In the genomic region with DNA sequence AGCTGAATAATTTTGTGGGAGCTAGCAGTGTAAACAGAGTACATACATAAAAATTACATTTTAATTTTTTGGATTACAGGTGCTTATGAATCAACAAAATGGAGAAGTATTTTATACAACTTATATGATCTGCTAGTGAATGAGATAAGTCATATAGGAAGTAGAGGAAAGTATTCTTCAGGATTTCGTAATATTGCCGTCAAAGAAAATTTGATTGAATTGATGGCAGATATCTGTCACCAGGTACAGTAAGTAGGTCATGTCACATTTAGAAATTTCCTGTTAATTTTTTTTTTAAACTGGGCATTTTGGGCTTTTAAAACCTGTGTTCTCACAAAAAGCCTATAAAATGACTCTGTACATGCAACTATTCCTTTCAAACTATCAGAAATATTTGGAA, we compare ENCODE assay signal across 19 cellular contexts.
"Had no signal": no experiment of that assay in that cellular context is flagged by ENCODE, and none has a peak within 500 bp of the region (broad histone marks: within the 10 kb centered on the region; RNA-seq: fewer than 3 reads in every experiment).

No MANE protein-coding gene starts in this region.

- ATAC-seq: activated CD8-positive, alpha-beta memory T cell treated with anti-CD3 and anti-CD28 coated beads, Interleukin-2, amount 10 ng/mL, durations not matched to agents 7 days and 5 days; left ventricle myocardium superior; pancreas; sciatic nerve had no signal

- H3K4me3 ChIP-seq: coronary artery, esophagus squamous epithelium, pancreas, smooth muscle cell, stomach, vagina had no signal

- H3K4me3 Mint-ChIP-seq: activated CD8-positive, alpha-beta memory T cell treated with anti-CD3 and anti-CD28 coated beads, Interleukin-2, amount 10 ng/mL, durations not matched to agents 7 days and 5 days had no signal

- H3K27me3 ChIP-seq: brain microvascular endothelial cell, esophagus squamous epithelium, pancreas, stomach, vagina had no signal

- H3K27ac ChIP-seq: brain microvascular endothelial cell, coronary artery, esophagus squamous epithelium, pancreas, stomach, vagina, VCaP had no signal

- H3K4me2 ChIP-seq: smooth muscle cell had no signal

- DNase-seq: activated CD4-positive, alpha-beta T cell treated with anti-CD3 and anti-CD28 coated beads for 1 hour; activated CD4-positive, alpha-beta T cell treated with anti-CD3 and anti-CD28 coated beads, Interleukin-2, amount 50 U/mL, for 4 hours; activated CD8-positive, alpha-beta memory T cell treated with anti-CD3 and anti-CD28 coated beads, Interleukin-2, amount 10 ng/mL, durations not matched to agents 7 days and 5 days; activated gamma-delta T cell; activated T-cell treated with anti-CD3 and anti-CD28 coated beads, Interleukin-2, amount 50 U/mL, for 1 hour; aorta; brain microvascular endothelial cell; central memory CD4-positive, alpha-beta T cell; esophagus squamous epithelium; left ventricle myocardium superior; pancreas; stimulated activated CD4-positive, alpha-beta T cell treated with anti-CD3 and anti-CD28 coated beads, Interleukin-4, amount 100 ng/mL, for 1 hour; stomach; trophoblast cell had no signal

- H3K4me1 ChIP-seq: esophagus squamous epithelium, pancreas, stomach, vagina had no signal

- FAIRE-seq: pancreas had no signal

- H3K27me3 Mint-ChIP-seq: activated CD8-positive, alpha-beta memory T cell treated with anti-CD3 and anti-CD28 coated beads, Interleukin-2, amount 10 ng/mL, durations not matched to agents 7 days and 5 days had no signal

- H3K27ac Mint-ChIP-seq: activated CD8-positive, alpha-beta memory T cell treated with anti-CD3 and anti-CD28 coated beads, Interleukin-2, amount 10 ng/mL, durations not matched to agents 7 days and 5 days had no signal

- H3K9me3 ChIP-seq: esophagus squamous epithelium, pancreas, stomach, vagina had no signal
